13 cellular contexts compared by ENCODE assay signal in genomic region chr3:103794656-103795055, GRCh38.
DNase-seq lines count a peak whose midpoint lies in the region; ATAC-seq and TF ChIP-seq lines count a peak whose summit lies in the region.
"Had no signal": no experiment of that assay in that cellular context is flagged by ENCODE, and none has a peak within 500 bp of the region (broad histone marks: within the 10 kb centered on the region; RNA-seq: fewer than 3 reads in every experiment).

No MANE protein-coding gene starts in this region.

- H3K4me1 ChIP-seq in breast epithelium, result no peaks in the 10 kb centered on the region
- H3K4me1 ChIP-seq: adrenal gland had no signal

- H3K27me3 Mint-ChIP-seq in MCF 10A (ENCODE audit: insufficient read depth, unreplicated experiment) (peaks cover 71% of the 10 kb centered on the region), chondrocyte (ENCODE audit: low read depth) (peaks cover 14% of the 10 kb centered on the region)
- no peaks in the 10 kb centered on the region for H3K27me3 Mint-ChIP-seq in activated T-helper 2 cell treated with anti-CD3 and anti-CD28 coated beads, Interferon-gamma antibody, Interleukin-2, Interleukin-4, amounts not matched to agents 10 μg/mL and 5 μg/mL and 100 μg/mL, durations not matched to agents 14 hours and 24 hours and 36 hours (ENCODE audit: low read depth)

- TF ChIP-seq CTCF in MCF 10A (IDR thresholded peaks at IDR 0.05; ENCODE audit: unreplicated experiment) (no peak), breast epithelium (IDR thresholded peaks at IDR 0.05) (no peak), chondrocyte (IDR thresholded peaks at IDR 0.05) (peak; percentile 44)

- intact Hi-C loops in MCF 10A (cut with micrococcal nuclease) (no loop called here), breast epithelium (cut with DNase I; ENCODE audit: low total_unique reads) (no loop called here)
- intact Hi-C loops in activated T-helper 2 cell treated with anti-CD3 and anti-CD28 coated beads, Interferon-gamma antibody, Interleukin-2, Interleukin-4, amounts not matched to agents 10 μg/mL and 5 μg/mL and 100 μg/mL, durations not matched to agents 14 hours and 24 hours and 36 hours (cut with micrococcal nuclease), result no loop called here

- BruUV-seq in MCF 10A (replicated peaks; lab: Mats Ljungman, UMichigan), result no TSS peak

- DNase-seq in MCF 10A (ENCODE audit: unreplicated experiment), result peak; percentile 13
- DNase-seq in breast epithelium (ENCODE audit: low spot score in 2 of 2), result no peak
- DNase-seq in NCI-H2081 treated with DMSO at 0.1 percent for 48 hours (lab: John Stamatoyannopoulos, UW), result peak; percentile 10
- DNase-seq in chondrocyte (ENCODE audit: low spot score), result no peak
- DNase-seq in activated T-helper 2 cell treated with anti-CD3 and anti-CD28 coated beads, Interferon-gamma antibody, Interleukin-2, Interleukin-4, amounts not matched to agents 10 μg/mL and 5 μg/mL and 100 μg/mL, durations not matched to agents 14 hours and 24 hours and 36 hours (ENCODE audit: low spot score), result no peak
- DNase-seq in germinal center (ENCODE audit: low spot score), result no peak
- DNase-seq: adrenal gland; NCI-H187 treated with DMSO at 0.1 percent for 48 hours; stimulated activated naive CD8-positive, alpha-beta T cell treated with anti-CD3 and anti-CD28 coated beads, Interleukin-15, Interleukin-2, amounts not matched to agents 100 U/mL and 50 U/mL, for 24 hours had no signal

- no peaks in the 10 kb centered on the region for H3K36me3 Mint-ChIP-seq in MCF 10A (ENCODE audit: insufficient read depth, unreplicated experiment)
- no peaks in the 10 kb centered on the region for H3K36me3 Mint-ChIP-seq in chondrocyte (ENCODE audit: low read depth)
- no peaks in the 10 kb centered on the region for H3K36me3 Mint-ChIP-seq in activated T-helper 2 cell treated with anti-CD3 and anti-CD28 coated beads, Interferon-gamma antibody, Interleukin-2, Interleukin-4, amounts not matched to agents 10 μg/mL and 5 μg/mL and 100 μg/mL, durations not matched to agents 14 hours and 24 hours and 36 hours (ENCODE audit: low read depth)

- no peak for ATAC-seq in HG03460 (IDR thresholded peaks at IDR 0.05; ENCODE audit: unreplicated experiment)
- no peak for ATAC-seq in GM21447 (IDR thresholded peaks at IDR 0.05; ENCODE audit: unreplicated experiment)
- ATAC-seq: stimulated activated naive CD8-positive, alpha-beta T cell treated with anti-CD3 and anti-CD28 coated beads, Interleukin-15, Interleukin-2, amounts not matched to agents 100 U/mL and 50 U/mL, for 24 hours had no signal

- H3K27ac Mint-ChIP-seq in MCF 10A (ENCODE audit: low read depth, unreplicated experiment) (no peak overlapping the region), chondrocyte (ENCODE audit: unreplicated experiment) (no peak overlapping the region)
- H3K27ac Mint-ChIP-seq in activated T-helper 2 cell treated with anti-CD3 and anti-CD28 coated beads, Interferon-gamma antibody, Interleukin-2, Interleukin-4, amounts not matched to agents 10 μg/mL and 5 μg/mL and 100 μg/mL, durations not matched to agents 14 hours and 24 hours and 36 hours, result no peak overlapping the region

- POLR2A ChIA-PET in MCF 10A (lab: Yijun Ruan, JAX), result no interaction called here

- no peak overlapping the region for H3K4me3 ChIP-seq in breast epithelium
- H3K4me3 ChIP-seq: adrenal gland, SK-N-MC had no signal

- H3K36me3 ChIP-seq in breast epithelium, result no peaks in the 10 kb centered on the region
- H3K36me3 ChIP-seq: adrenal gland, neutrophil had no signal

- CTCF ChIA-PET in MCF 10A (lab: Yijun Ruan, JAX), result no interaction called here

- no peak overlapping the region for H3K27ac ChIP-seq in breast epithelium
- H3K27ac ChIP-seq: adrenal gland, neutrophil, SK-N-MC had no signal

- H3K9me3 Mint-ChIP-seq in MCF 10A (ENCODE audit: unreplicated experiment), result no peaks in the 10 kb centered on the region
- H3K9me3 Mint-ChIP-seq in chondrocyte (ENCODE audit: low read depth), result peaks cover 4% of the 10 kb centered on the region
- peaks cover 4% of the 10 kb centered on the region for H3K9me3 Mint-ChIP-seq in activated T-helper 2 cell treated with anti-CD3 and anti-CD28 coated beads, Interferon-gamma antibody, Interleukin-2, Interleukin-4, amounts not matched to agents 10 μg/mL and 5 μg/mL and 100 μg/mL, durations not matched to agents 14 hours and 24 hours and 36 hours

- TF ChIP-seq POLR2A in breast epithelium (IDR thresholded peaks at IDR 0.05), result no peak

- H3K4me3 Mint-ChIP-seq in MCF 10A (ENCODE audit: unreplicated experiment) (no peak overlapping the region), chondrocyte (ENCODE audit: unreplicated experiment) (no peak overlapping the region)
- no peak overlapping the region for H3K4me3 Mint-ChIP-seq in activated T-helper 2 cell treated with anti-CD3 and anti-CD28 coated beads, Interferon-gamma antibody, Interleukin-2, Interleukin-4, amounts not matched to agents 10 μg/mL and 5 μg/mL and 100 μg/mL, durations not matched to agents 14 hours and 24 hours and 36 hours (ENCODE audit: low read depth)

- H3K4me1 Mint-ChIP-seq in MCF 10A (ENCODE audit: insufficient read depth, unreplicated experiment) (no peaks in the 10 kb centered on the region), chondrocyte (ENCODE audit: low read depth) (no peaks in the 10 kb centered on the region)
- H3K4me1 Mint-ChIP-seq in activated T-helper 2 cell treated with anti-CD3 and anti-CD28 coated beads, Interferon-gamma antibody, Interleukin-2, Interleukin-4, amounts not matched to agents 10 μg/mL and 5 μg/mL and 100 μg/mL, durations not matched to agents 14 hours and 24 hours and 36 hours (ENCODE audit: low read depth), result no peaks in the 10 kb centered on the region

- H3K9me3 ChIP-seq in breast epithelium, result no peaks in the 10 kb centered on the region
- H3K9me3 ChIP-seq: adrenal gland, neutrophil had no signal

- H3K27me3 ChIP-seq in breast epithelium, result no peaks in the 10 kb centered on the region
- H3K27me3 ChIP-seq: adrenal gland, neutrophil had no signal

Comparison
In these comparisons a context has a peak if more than half of its experiments do, and no peak if none do; other contexts are left out.
1. DNase-seq: peak in MCF 10A (single experiment) and NCI-H2081 treated with DMSO at 0.1 percent for 48 hours (single experiment); none in breast epithelium (0 of 2), chondrocyte (single experiment), activated T-helper 2 cell treated with anti-CD3 and anti-CD28 coated beads, Interferon-gamma antibody, Interleukin-2, Interleukin-4, amounts not matched to agents 10 μg/mL and 5 μg/mL and 100 μg/mL, durations not matched to agents 14 hours and 24 hours and 36 hours (single experiment) and germinal center (single experiment).